In genomic region chr15:58113358-58113757, GRCh38 we compare ENCODE assay signal across 3 cellular contexts. TPM values are rescaled to one million over a fixed set of nuclear protein-coding genes. Genes with fewer than 3 reads are reported as not detected.
"Had no signal": no experiment of that assay in that cellular context is flagged by ENCODE, and none has a peak within 500 bp of the region (broad histone marks: within the 10 kb centered on the region; RNA-seq: fewer than 3 reads in every experiment).

No MANE protein-coding gene starts in this region.

RNA-seq across cellular contexts. Expression of gene AQP9, which starts 24.8 kb away (rescaled TPM):
- total RNA-seq: dermis microvascular lymphatic vessel endothelial cell, osteocyte had no signal

RNA-seq across cellular contexts. Expression of gene ALDH1A2, which starts 47.8 kb away (rescaled TPM):
- total RNA-seq: natural killer cell treated with Interleukin-12 subunit alpha and Interleukin-12 subunit beta and Interleukin-15 and Interleukin-18, amount 100 ng/mL, for 72 hours had no signal
